8 cellular contexts compared by ENCODE assay signal in the genomic region with DNA sequence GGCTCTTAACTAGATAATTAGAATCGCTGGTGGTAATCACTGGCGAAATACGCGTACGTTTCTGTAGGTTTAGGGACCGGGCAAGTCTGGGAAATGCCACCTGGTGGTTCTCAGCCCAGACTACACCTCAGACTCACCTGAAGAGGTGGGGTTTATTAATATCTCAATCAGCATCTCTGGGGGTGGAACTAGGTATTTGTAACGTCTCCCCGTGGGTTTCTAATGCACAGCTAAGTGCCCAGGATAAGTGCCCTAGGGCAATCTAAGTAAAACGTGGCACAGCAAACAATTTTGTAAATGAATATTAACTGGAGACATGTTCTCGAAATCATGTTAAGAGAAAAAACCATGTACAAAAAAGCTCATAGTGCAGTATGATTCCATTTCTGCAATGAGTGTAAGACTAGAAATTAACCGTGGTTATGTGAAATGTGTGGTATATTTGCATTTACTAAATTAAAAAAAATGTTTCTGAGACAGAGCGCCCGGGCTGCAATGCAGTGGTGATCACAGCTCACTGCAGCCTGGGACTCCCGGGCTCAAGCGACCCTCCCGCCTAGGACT. TPM values are rescaled to one million over a fixed set of nuclear protein-coding genes. Genes with fewer than 3 reads are reported as not detected.
A peak's percentile ranks its signal among the peaks of the same experiment; 100 is the strongest.
DNase-seq lines count a peak whose midpoint lies in the region; ATAC-seq and TF ChIP-seq lines count a peak whose summit lies in the region.

No MANE protein-coding gene starts in this region.

- H3K27me3 ChIP-seq in cardiac muscle cell, result no peaks in the 10 kb centered on the region
- H3K27me3 ChIP-seq in rectal smooth muscle tissue (ENCODE audit: control insufficient read depth, insufficient read depth, low read length), result no peaks in the 10 kb centered on the region

- peaks cover 38% of the 10 kb centered on the region for H3K4me1 Mint-ChIP-seq in activated naive CD4-positive, alpha-beta T cell treated with anti-CD3 and anti-CD28 coated beads for 36 hours (ENCODE audit: low read depth)
- H3K4me1 Mint-ChIP-seq in activated T-helper 1 cell treated with anti-CD3 and anti-CD28 coated beads, Interleukin-12 subunit alpha, Interleukin-12 subunit beta, Interleukin-2, Interleukin-4 antibody, amounts not matched to agents 30 ng/mL and 10 ng/mL and 1 ng/mL, durations not matched to agents 14 hours and 24 hours and 36 hours (ENCODE audit: low read depth), result peaks cover 51% of the 10 kb centered on the region

- H3K9me3 Mint-ChIP-seq in activated naive CD4-positive, alpha-beta T cell treated with anti-CD3 and anti-CD28 coated beads for 36 hours, result no peaks in the 10 kb centered on the region
- no peaks in the 10 kb centered on the region for H3K9me3 Mint-ChIP-seq in activated T-helper 1 cell treated with anti-CD3 and anti-CD28 coated beads, Interleukin-12 subunit alpha, Interleukin-12 subunit beta, Interleukin-2, Interleukin-4 antibody, amounts not matched to agents 30 ng/mL and 10 ng/mL and 1 ng/mL, durations not matched to agents 14 hours and 24 hours and 36 hours

- H3K9me3 ChIP-seq in cardiac muscle cell (ENCODE audit: low read depth), result no peaks in the 10 kb centered on the region

- H3K27me3 Mint-ChIP-seq in activated naive CD4-positive, alpha-beta T cell treated with anti-CD3 and anti-CD28 coated beads for 36 hours (ENCODE audit: low read depth), result no peaks in the 10 kb centered on the region
- H3K27me3 Mint-ChIP-seq in activated T-helper 1 cell treated with anti-CD3 and anti-CD28 coated beads, Interleukin-12 subunit alpha, Interleukin-12 subunit beta, Interleukin-2, Interleukin-4 antibody, amounts not matched to agents 30 ng/mL and 10 ng/mL and 1 ng/mL, durations not matched to agents 14 hours and 24 hours and 36 hours (ENCODE audit: insufficient read depth), result no peaks in the 10 kb centered on the region

- CTCF ChIA-PET in activated naive CD4-positive, alpha-beta T cell treated with anti-CD3 and anti-CD28 coated beads for 36 hours (lab: Charles Lee), result interaction anchor here (0.5 to 3.9 kb wide), 3 partner anchors 47 to 89 kb away, joined by 3 to 18 read pairs (median 4); no protein-coding TSS in a partner anchor

- peaks cover 10% of the 10 kb centered on the region for H3K36me3 Mint-ChIP-seq in activated naive CD4-positive, alpha-beta T cell treated with anti-CD3 and anti-CD28 coated beads for 36 hours (ENCODE audit: low read depth)
- peaks cover 18% of the 10 kb centered on the region for H3K36me3 Mint-ChIP-seq in activated T-helper 1 cell treated with anti-CD3 and anti-CD28 coated beads, Interleukin-12 subunit alpha, Interleukin-12 subunit beta, Interleukin-2, Interleukin-4 antibody, amounts not matched to agents 30 ng/mL and 10 ng/mL and 1 ng/mL, durations not matched to agents 14 hours and 24 hours and 36 hours (ENCODE audit: low read depth)

- H3K4me1 ChIP-seq in cardiac muscle cell (ENCODE audit: low read depth) (peaks cover 10% of the 10 kb centered on the region), rectal smooth muscle tissue (ENCODE audit: control insufficient read depth, insufficient read depth, low read length) (peaks cover 12% of the 10 kb centered on the region)

- peak overlapping the region; percentile 8 for H3K9ac ChIP-seq in rectal smooth muscle tissue (ENCODE audit: low read length)

- intact Hi-C loops in activated naive CD4-positive, alpha-beta T cell treated with anti-CD3 and anti-CD28 coated beads for 36 hours (cut with micrococcal nuclease), result loop anchor here (1.0 to 5.0 kb wide), 9 partner anchors 20 to 1006 kb away; a partner anchor contains a TSS
- intact Hi-C loops in activated T-helper 1 cell treated with anti-CD3 and anti-CD28 coated beads, Interleukin-12 subunit alpha, Interleukin-12 subunit beta, Interleukin-2, Interleukin-4 antibody, amounts not matched to agents 30 ng/mL and 10 ng/mL and 1 ng/mL, durations not matched to agents 14 hours and 24 hours and 36 hours (cut with micrococcal nuclease), result loop anchor here (1.0 to 10.0 kb wide), 15 partner anchors 20 to 1915 kb away; a partner anchor contains a TSS

- H3K4me3 ChIP-seq in cardiac muscle cell (peak overlapping the region; percentile 39), rectal smooth muscle tissue (ENCODE audit: low read length) (peak overlapping the region; percentile 77)

- peak; percentile 48 for ATAC-seq in HG02885 (IDR thresholded peaks at IDR 0.05; ENCODE audit: poor library complexity, unreplicated experiment)

- TF ChIP-seq CTCF in cardiac muscle cell (IDR thresholded peaks at IDR 0.05; ENCODE audit: low read depth, low read length), result no peak

- H3K27ac ChIP-seq in cardiac muscle cell (peak overlapping the region; percentile 83), rectal smooth muscle tissue (ENCODE audit: low read depth, low read length) (peak overlapping the region; percentile 76)

- peak overlapping the region; percentile 87 for H3K27ac Mint-ChIP-seq in activated naive CD4-positive, alpha-beta T cell treated with anti-CD3 and anti-CD28 coated beads for 36 hours
- peak overlapping the region; percentile 91 for H3K27ac Mint-ChIP-seq in activated T-helper 1 cell treated with anti-CD3 and anti-CD28 coated beads, Interleukin-12 subunit alpha, Interleukin-12 subunit beta, Interleukin-2, Interleukin-4 antibody, amounts not matched to agents 30 ng/mL and 10 ng/mL and 1 ng/mL, durations not matched to agents 14 hours and 24 hours and 36 hours

- H3K4me3 Mint-ChIP-seq in activated naive CD4-positive, alpha-beta T cell treated with anti-CD3 and anti-CD28 coated beads for 36 hours, result peak overlapping the region; percentile 98
- peak overlapping the region; percentile 88 for H3K4me3 Mint-ChIP-seq in activated T-helper 1 cell treated with anti-CD3 and anti-CD28 coated beads, Interleukin-12 subunit alpha, Interleukin-12 subunit beta, Interleukin-2, Interleukin-4 antibody, amounts not matched to agents 30 ng/mL and 10 ng/mL and 1 ng/mL, durations not matched to agents 14 hours and 24 hours and 36 hours

- H3K36me3 ChIP-seq in cardiac muscle cell (no peaks in the 10 kb centered on the region), rectal smooth muscle tissue (ENCODE audit: control insufficient read depth, insufficient read depth, low read length) (no peaks in the 10 kb centered on the region)

- peak; percentile 29 for DNase-seq in activated naive CD4-positive, alpha-beta T cell treated with anti-CD3 and anti-CD28 coated beads for 36 hours
- DNase-seq in activated naive CD4-positive, alpha-beta T cell treated with Interleukin-2 at 50 U/mL for 16 hours, result no peak
- DNase-seq in NCI-H2081 treated with DMSO at 0.1 percent for 48 hours (lab: John Stamatoyannopoulos, UW), result peak; percentile 25
- no peak for DNase-seq in activated T-helper 1 cell treated with anti-CD3 and anti-CD28 coated beads, Interleukin-12 subunit alpha, Interleukin-12 subunit beta, Interleukin-2, Interleukin-4 antibody, amounts not matched to agents 30 ng/mL and 10 ng/mL and 1 ng/mL, durations not matched to agents 14 hours and 24 hours and 36 hours (ENCODE audit: low spot score)
- DNase-seq in cardiac muscle cell (ENCODE audit: low read depth in 1 of 2, low spot score in 1 of 2), result peak in 1 of 2 donors; percentile 2
- DNase-seq in NCI-H446 (lab: John Stamatoyannopoulos, UW), result no peak

RNA-seq across cellular contexts. Expression of a gene that starts 0.8 kb away (rescaled TPM):
- 10 to 100 TPM; 38.3 to 40.3 TPM for total RNA-seq in activated naive CD4-positive, alpha-beta T cell treated with anti-CD3 and anti-CD28 coated beads for 36 hours
- total RNA-seq in activated T-helper 1 cell treated with anti-CD3 and anti-CD28 coated beads, Interleukin-12 subunit alpha, Interleukin-12 subunit beta, Interleukin-2, Interleukin-4 antibody, amounts not matched to agents 30 ng/mL and 10 ng/mL and 1 ng/mL, durations not matched to agents 14 hours and 24 hours and 36 hours, result 70.6 and 74.7 TPM in 2 replicates
- 51.4 and 52.7 TPM in 2 replicates for total RNA-seq in cardiac muscle cell
- 74.2 and 78.0 TPM in 2 replicates for polyA plus RNA-seq in cardiac muscle cell

RNA-seq across cellular contexts. Expression of a gene that starts 56.6 kb away (rescaled TPM):
- 10 to 100 TPM; 25.0 to 27.1 TPM for total RNA-seq in activated naive CD4-positive, alpha-beta T cell treated with anti-CD3 and anti-CD28 coated beads for 36 hours
- total RNA-seq in activated T-helper 1 cell treated with anti-CD3 and anti-CD28 coated beads, Interleukin-12 subunit alpha, Interleukin-12 subunit beta, Interleukin-2, Interleukin-4 antibody, amounts not matched to agents 30 ng/mL and 10 ng/mL and 1 ng/mL, durations not matched to agents 14 hours and 24 hours and 36 hours, result 54.8 and 55.9 TPM in 2 replicates
- total RNA-seq in cardiac muscle cell, result 34.4 and 69.9 TPM in 2 replicates
- 44.4 and 82.9 TPM in 2 replicates for polyA plus RNA-seq in cardiac muscle cell

Comparison
In these comparisons a context has a peak if more than half of its experiments do, and no peak if none do; other contexts are left out.
1. DNase-seq: peak in activated naive CD4-positive, alpha-beta T cell treated with anti-CD3 and anti-CD28 coated beads for 36 hours (single experiment) and NCI-H2081 treated with DMSO at 0.1 percent for 48 hours (single experiment); none in activated naive CD4-positive, alpha-beta T cell treated with Interleukin-2 at 50 U/mL for 16 hours (single experiment), activated T-helper 1 cell treated with anti-CD3 and anti-CD28 coated beads, Interleukin-12 subunit alpha, Interleukin-12 subunit beta, Interleukin-2, Interleukin-4 antibody, amounts not matched to agents 30 ng/mL and 10 ng/mL and 1 ng/mL, durations not matched to agents 14 hours and 24 hours and 36 hours (single experiment) and NCI-H446 (0 of 2).